Comparison of ENCODE assay signal across 35 cellular contexts in genomic region chr1:156528875-156529425, GRCh38. TPM values are rescaled to one million over a fixed set of nuclear protein-coding genes. Genes with fewer than 3 reads are reported as not detected.
"Had no signal": no experiment of that assay in that cellular context is flagged by ENCODE, and none has a peak within 500 bp of the region (broad histone marks: within the 10 kb centered on the region; RNA-seq: fewer than 3 reads in every experiment).

No MANE protein-coding gene starts in this region.

- H3K27me3 Mint-ChIP-seq: activated CD4-positive, alpha-beta T cell treated with anti-CD3 and anti-CD28 coated beads for 36 hours; central memory CD8-positive, alpha-beta T cell; effector memory CD8-positive, alpha-beta T cell; naive B cell; progenitor cell of endocrine pancreas had no signal

- H3K4me1 ChIP-seq: gastroesophageal sphincter, right lobe of liver, uterus had no signal

- H3K4me3 Mint-ChIP-seq: activated CD4-positive, alpha-beta T cell treated with anti-CD3 and anti-CD28 coated beads for 36 hours; immature natural killer cell; mesothelial cell of epicardium; nephron progenitor cell; T-helper 2 cell treated with Interferon-gamma antibody and Interleukin-4, amounts not matched to agents 5 μg/mL and 100 μg/mL, for 36 hours had no signal

- H3K9me3 ChIP-seq: gastroesophageal sphincter, neutrophil, right lobe of liver, testis, transverse colon, uterus had no signal

- H3K27me3 ChIP-seq: dorsolateral prefrontal cortex, gastroesophageal sphincter, neutrophil, right lobe of liver, testis, transverse colon, uterus had no signal

- H3K27ac Mint-ChIP-seq: activated CD4-positive, alpha-beta T cell treated with anti-CD3 and anti-CD28 coated beads for 36 hours; activated T-helper 2 cell treated with anti-CD3 and anti-CD28 coated beads, Interferon-gamma antibody, Interleukin-2, Interleukin-4, amounts not matched to agents 10 μg/mL and 5 μg/mL and 100 μg/mL, durations not matched to agents 14 hours and 24 hours and 36 hours; mesothelial cell of epicardium; progenitor cell of endocrine pancreas; T-helper 2 cell treated with Interferon-gamma antibody and Interleukin-4, amounts not matched to agents 5 μg/mL and 100 μg/mL, for 36 hours had no signal

- DNase-seq: activated CD4-positive, alpha-beta T cell treated with anti-CD3 and anti-CD28 coated beads for 36 hours; activated CD4-positive, CD25-positive, alpha-beta regulatory T cell; activated CD8-positive, alpha-beta memory T cell treated with anti-CD3 and anti-CD28 coated beads for 24 hours; activated CD8-positive, alpha-beta memory T cell treated with anti-CD3 and anti-CD28 coated beads, Interleukin-2, amount 50 U/mL, for 4 hours; activated naive CD4-positive, alpha-beta T cell; activated T-cell treated with anti-CD3 and anti-CD28 coated beads, Interleukin-2, amount 50 U/mL, for 4 hours; effector memory CD8-positive, alpha-beta T cell; erythroblast; head of caudate nucleus; hippocampal formation; immature natural killer cell; kidney; naive B cell; nephron progenitor cell; right lobe of liver; stimulated activated CD4-positive, alpha-beta T cell treated with anti-CD3 and anti-CD28 coated beads, Interleukin-2, amount 100 ng/mL, for 48 hours; stimulated activated naive CD8-positive, alpha-beta T cell treated with anti-CD3 and anti-CD28 coated beads, Interleukin-15, Interleukin-2, amounts not matched to agents 100 U/mL and 50 U/mL, for 24 hours; testis; transverse colon; uterus had no signal

- H3K4me3 ChIP-seq: coronary artery, dorsolateral prefrontal cortex, gastroesophageal sphincter, right lobe of liver, testis, transverse colon, uterus had no signal

- ATAC-seq: activated CD4-positive, alpha-beta T cell treated with anti-CD3 and anti-CD28 coated beads for 36 hours; effector memory CD8-positive, alpha-beta T cell; gastroesophageal sphincter; right lobe of liver; stimulated activated naive CD8-positive, alpha-beta T cell treated with anti-CD3 and anti-CD28 coated beads, Interleukin-15, Interleukin-2, amounts not matched to agents 100 U/mL and 50 U/mL, for 24 hours had no signal

- H3K9me3 Mint-ChIP-seq: activated T-cell treated with anti-CD3 and anti-CD28 coated beads, Interleukin-2, amount 50 U/mL, for 4 hours; activated T-helper 2 cell treated with anti-CD3 and anti-CD28 coated beads, Interferon-gamma antibody, Interleukin-2, Interleukin-4, amounts not matched to agents 10 μg/mL and 5 μg/mL and 100 μg/mL, durations not matched to agents 14 hours and 24 hours and 36 hours; central memory CD8-positive, alpha-beta T cell; effector memory CD8-positive, alpha-beta T cell; immature natural killer cell; mesothelial cell of epicardium; naive B cell; nephron progenitor cell; T-helper 2 cell treated with Interferon-gamma antibody and Interleukin-4, amounts not matched to agents 5 μg/mL and 100 μg/mL, for 36 hours had no signal

- H3K36me3 Mint-ChIP-seq: immature natural killer cell, naive B cell had no signal

- H3K27ac ChIP-seq: coronary artery, dorsolateral prefrontal cortex, gastroesophageal sphincter, neutrophil, right lobe of liver, testis, transverse colon, uterus had no signal

- H3K36me3 ChIP-seq: gastroesophageal sphincter, right lobe of liver, transverse colon, uterus had no signal

RNA-seq across cellular contexts. Expression of gene IQGAP3, which starts 43.4 kb away (rescaled TPM):
- polyA plus RNA-seq: immature natural killer cell had no signal

RNA-seq across cellular contexts. Expression of gene TTC24, which starts 50.6 kb away (rescaled TPM):
- total RNA-seq: bronchial epithelial cell, fibroblast of lung, fibroblast of villous mesenchyme, gastroesophageal sphincter, mesothelial cell of epicardium, osteocyte, progenitor cell of endocrine pancreas, renal cortical epithelial cell, skeletal muscle tissue, testis, transverse colon, uterus had no signal
- polyA plus RNA-seq: fibroblast of lung had no signal
